Comparison of ENCODE assay signal across 8 cellular contexts in the genomic region with DNA sequence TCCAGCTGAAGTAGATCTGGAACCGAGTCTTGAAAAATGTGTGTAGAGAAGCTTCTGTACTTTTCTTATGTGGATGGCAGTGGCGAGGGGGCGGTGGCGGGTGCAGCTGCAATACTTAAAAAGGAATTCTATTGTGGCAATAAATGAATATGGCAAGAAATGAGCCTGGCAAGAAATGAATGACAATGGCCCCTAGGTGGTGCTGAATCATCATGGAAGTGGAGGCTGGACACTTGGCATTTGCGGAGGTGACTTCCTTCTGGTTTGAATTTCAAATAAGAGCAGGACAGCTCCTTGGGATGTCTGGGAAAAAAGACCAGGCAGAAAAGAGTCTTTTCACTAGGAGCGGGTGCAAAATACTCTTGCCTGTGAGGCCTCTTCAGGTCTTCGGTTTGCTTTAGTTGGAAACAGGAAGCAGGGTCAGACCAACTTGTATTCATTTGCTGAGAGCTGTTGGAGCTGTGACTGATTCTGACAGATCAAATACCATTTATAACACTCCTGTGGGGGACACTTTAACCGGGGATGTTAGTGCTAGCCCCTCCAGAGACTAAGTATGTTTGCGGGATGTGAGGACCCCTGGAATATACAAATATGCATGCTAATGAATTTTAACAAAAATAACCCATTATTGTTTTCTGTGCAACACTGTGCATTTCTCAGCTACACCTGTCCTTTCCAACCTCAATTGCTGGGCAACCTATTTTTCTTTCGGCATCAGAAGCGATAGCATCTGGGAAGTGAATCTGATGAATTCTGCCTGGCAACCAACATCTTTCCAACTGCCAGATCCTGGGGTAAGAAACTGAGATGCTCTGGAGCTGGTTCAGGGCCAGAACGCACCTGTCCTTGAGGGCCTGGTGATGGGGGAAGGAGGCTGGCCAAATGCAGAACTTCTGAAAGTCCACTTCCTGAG. TPM values are rescaled to one million over a fixed set of nuclear protein-coding genes. Genes with fewer than 3 reads are reported as not detected.
DNase-seq lines count a peak whose midpoint lies in the region; ATAC-seq lines count a peak whose summit lies in the region.

No MANE protein-coding gene starts in this region.

- H3K4me2 ChIP-seq in mesendoderm (ENCODE audit: low read length) = no peak overlapping the region

- no peak overlapping the region for H4K8ac ChIP-seq in mesendoderm (ENCODE audit: low read depth, low read length)

- peak; percentile 59 for ATAC-seq in GM18498 (IDR thresholded peaks at IDR 0.05; ENCODE audit: unreplicated experiment)
- peak; percentile 43 for ATAC-seq in HG03196 (IDR thresholded peaks at IDR 0.05; ENCODE audit: unreplicated experiment)
- peak; percentile 26 for ATAC-seq in effector memory CD8-positive, alpha-beta T cell (replicated peaks)
- ATAC-seq in stimulated activated naive CD8-positive, alpha-beta T cell treated with anti-CD3 and anti-CD28 coated beads, Interleukin-15, amount 100 ng/mL, for 72 hours = peak; percentile 61

- H3K4ac ChIP-seq in mesendoderm (ENCODE audit: low read depth, low read length) = no peak overlapping the region

- no peak overlapping the region for H2BK5ac ChIP-seq in mesendoderm (ENCODE audit: low read length)

- DNase-seq in ACHN = peak; percentile 76
- peak; percentile 83 to 90 for DNase-seq in NCI-H446 (lab: John Stamatoyannopoulos, UW)
- peak; percentile 29 to 31 for DNase-seq in activated CD4-positive, alpha-beta T cell treated with anti-CD3 and anti-CD28 coated beads, Interleukin-2, amount 50 U/mL, for 4 hours
- peak in 2 of 3 experiments; percentile 7 to 12 for DNase-seq in effector memory CD8-positive, alpha-beta T cell
- peak; percentile 87 for DNase-seq in mesendoderm
- peak; percentile 41 to 48 for DNase-seq in stimulated activated naive CD8-positive, alpha-beta T cell treated with anti-CD3 and anti-CD28 coated beads, Interleukin-15, amount 100 ng/mL, for 72 hours

- H4K5ac ChIP-seq in mesendoderm (ENCODE audit: low read length) = no peak overlapping the region

- H3K9me3 Mint-ChIP-seq in effector memory CD8-positive, alpha-beta T cell = no peaks in the 10 kb centered on the region
- no peaks in the 10 kb centered on the region for H3K9me3 Mint-ChIP-seq in stimulated activated naive CD8-positive, alpha-beta T cell treated with anti-CD3 and anti-CD28 coated beads, Interleukin-15, amount 100 ng/mL, for 72 hours

- no CpG with 5 or more reads among the region's 12 CpGs for WGBS in mesendoderm (ENCODE audit: extremely low coverage, insufficient coverage, low lambda C conversion rate)

- no peaks in the 10 kb centered on the region for H3K36me3 ChIP-seq in mesendoderm (ENCODE audit: control insufficient read depth, insufficient read depth, low read length)

- no peak overlapping the region for H2BK120ac ChIP-seq in mesendoderm (ENCODE audit: low read depth, low read length)

- H3K4me3 Mint-ChIP-seq in effector memory CD8-positive, alpha-beta T cell = no peak overlapping the region
- peak overlapping the region; percentile 36 to 56 for H3K4me3 Mint-ChIP-seq in stimulated activated naive CD8-positive, alpha-beta T cell treated with anti-CD3 and anti-CD28 coated beads, Interleukin-15, amount 100 ng/mL, for 72 hours

- no peak overlapping the region for H3K27ac Mint-ChIP-seq in effector memory CD8-positive, alpha-beta T cell
- peak overlapping the region; percentile 22 to 72 for H3K27ac Mint-ChIP-seq in stimulated activated naive CD8-positive, alpha-beta T cell treated with anti-CD3 and anti-CD28 coated beads, Interleukin-15, amount 100 ng/mL, for 72 hours

- in situ Hi-C loops in ACHN (cut with HindIII; ENCODE audit: low pct_ligation_motif_present, low pct_unique_long_range_greater_than_20kb, low sequenced_read_pairs) = no loop called here

- no peak overlapping the region for H3K4me3 ChIP-seq in mesendoderm (ENCODE audit: low read length)

- H3K36me3 Mint-ChIP-seq in effector memory CD8-positive, alpha-beta T cell (ENCODE audit: insufficient read depth) = no peaks in the 10 kb centered on the region

- no peaks in the 10 kb centered on the region for H3K79me2 ChIP-seq in mesendoderm (ENCODE audit: control insufficient read depth, insufficient read depth, low read length)

- no peaks in the 10 kb centered on the region for H3K27me3 Mint-ChIP-seq in effector memory CD8-positive, alpha-beta T cell
- no peaks in the 10 kb centered on the region for H3K27me3 Mint-ChIP-seq in stimulated activated naive CD8-positive, alpha-beta T cell treated with anti-CD3 and anti-CD28 coated beads, Interleukin-15, amount 100 ng/mL, for 72 hours

- no peaks in the 10 kb centered on the region for H3K27me3 ChIP-seq in mesendoderm (ENCODE audit: insufficient read depth, low read length, poor library complexity)

- no peak overlapping the region for H3K9ac ChIP-seq in mesendoderm (ENCODE audit: low read length)

- peak overlapping the region; percentile 88 for H3K18ac ChIP-seq in mesendoderm (ENCODE audit: low read length)

- H2AK5ac ChIP-seq in mesendoderm (ENCODE audit: low read length) = no peak overlapping the region

- H3K4me1 Mint-ChIP-seq in effector memory CD8-positive, alpha-beta T cell (ENCODE audit: low read depth in 2 of 2) = peaks cover 2 to 7% of the 10 kb centered on the region in 2 donors
- peaks cover 32% of the 10 kb centered on the region for H3K4me1 Mint-ChIP-seq in stimulated activated naive CD8-positive, alpha-beta T cell treated with anti-CD3 and anti-CD28 coated beads, Interleukin-15, amount 100 ng/mL, for 72 hours

- peak overlapping the region; percentile 39 for H2BK15ac ChIP-seq in mesendoderm (replicated peaks; ENCODE audit: low read depth)

- H3K23ac ChIP-seq in mesendoderm (ENCODE audit: low read length) = no peak overlapping the region

- no peaks in the 10 kb centered on the region for H3K79me1 ChIP-seq in mesendoderm (ENCODE audit: low read length)

- H3K56ac ChIP-seq in mesendoderm (ENCODE audit: low read length) = no peak overlapping the region

- peaks cover 2% of the 10 kb centered on the region for H3K4me1 ChIP-seq in mesendoderm (ENCODE audit: control insufficient read depth, low read depth, low read length)

- no peak overlapping the region for H3K27ac ChIP-seq in mesendoderm (ENCODE audit: low read depth, low read length)

RNA-seq across cellular contexts. Expression of gene FASTKD2, which starts 35.4 kb away (rescaled TPM):
- 30.1 TPM for polyA plus RNA-seq in mesendoderm (2013, experiment 1 of 2)
- 29.6 TPM for polyA plus RNA-seq in mesendoderm (2013, experiment 2 of 2)

RNA-seq across cellular contexts. Expression of gene MDH1B, which starts 35.6 kb away (rescaled TPM):
- 0.95 TPM for polyA plus RNA-seq in mesendoderm (2013, experiment 1 of 2)
- polyA plus RNA-seq in mesendoderm (2013, experiment 2 of 2) = 1.1 TPM

Comparison
In these comparisons a context has a peak if more than half of its experiments do, and no peak if none do; other contexts are left out.
1. DNase-seq: peak in every context shown above with its lines; median percentile 87 in mesendoderm; 86 in NCI-H446; 76 in ACHN; 44 in stimulated activated naive CD8-positive, alpha-beta T cell treated with anti-CD3 and anti-CD28 coated beads, Interleukin-15, amount 100 ng/mL, for 72 hours; 30 in activated CD4-positive, alpha-beta T cell treated with anti-CD3 and anti-CD28 coated beads, Interleukin-2, amount 50 U/mL, for 4 hours; 10 in effector memory CD8-positive, alpha-beta T cell.
2. H3K27ac Mint-ChIP-seq: peak in stimulated activated naive CD8-positive, alpha-beta T cell treated with anti-CD3 and anti-CD28 coated beads, Interleukin-15, amount 100 ng/mL, for 72 hours (2 of 2); none in effector memory CD8-positive, alpha-beta T cell (0 of 2).
3. H3K4me3 Mint-ChIP-seq: peak in stimulated activated naive CD8-positive, alpha-beta T cell treated with anti-CD3 and anti-CD28 coated beads, Interleukin-15, amount 100 ng/mL, for 72 hours (2 of 2); none in effector memory CD8-positive, alpha-beta T cell (0 of 2).
4. Peak in every context shown above with its lines, with median percentiles within 50 percentile points of each other: ATAC-seq.